10 cellular contexts compared by ENCODE assay signal in the genomic region with DNA sequence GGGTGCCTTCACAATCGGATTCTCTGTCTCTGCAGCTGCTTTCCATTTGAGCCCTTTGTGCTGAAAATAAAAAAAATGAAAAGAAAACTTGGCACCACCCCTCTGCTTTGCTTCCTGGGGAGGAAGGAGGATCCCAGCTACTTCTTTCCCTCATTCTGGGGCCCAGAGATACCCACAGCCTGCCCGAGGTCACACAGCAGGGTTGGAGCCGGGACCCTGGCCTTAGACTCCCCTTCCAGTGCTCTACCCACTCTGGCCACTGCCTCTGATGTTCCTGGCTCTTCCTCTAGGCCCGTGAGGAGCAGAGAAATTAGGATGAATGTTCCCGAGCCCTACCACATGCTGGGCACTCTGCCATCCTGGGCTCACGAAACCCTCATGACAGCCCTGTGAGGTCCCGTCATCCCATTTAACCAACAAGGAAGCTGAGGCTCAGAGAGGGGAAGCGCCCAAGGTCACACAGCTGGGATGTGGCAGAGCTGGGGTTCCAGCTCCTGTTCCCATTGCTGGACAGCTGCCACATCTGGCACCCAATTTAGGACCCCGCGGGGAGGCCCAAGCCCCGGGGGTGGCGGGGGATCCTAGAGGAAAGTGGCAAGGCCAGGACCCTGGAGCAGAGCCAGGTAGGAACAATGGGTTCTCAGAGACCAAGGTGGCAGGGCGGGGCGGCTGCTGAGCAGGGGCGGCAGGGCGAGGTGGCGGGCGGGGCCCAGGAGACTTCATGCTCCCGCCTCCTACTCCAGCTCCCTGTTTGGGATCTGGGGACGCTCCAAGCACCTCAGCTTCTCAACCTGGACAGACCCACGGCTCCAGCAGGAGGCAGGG.
A peak's percentile ranks its signal among the peaks of the same experiment; 100 is the strongest.
DNase-seq lines count a peak whose midpoint lies in the region; ATAC-seq and TF ChIP-seq lines count a peak whose summit lies in the region.
"Had no signal": no experiment of that assay in that cellular context is flagged by ENCODE, and none has a peak within 500 bp of the region (broad histone marks: within the 10 kb centered on the region; RNA-seq: fewer than 3 reads in every experiment).

No MANE protein-coding gene starts in this region.

- WGBS in body of pancreas, 2 donors = 43 to 48% methylated on average over 11 to 21 of the region's 21 CpGs
- WGBS in tibial nerve, 2 donors = 17 to 34% methylated on average over 19 to 21 of the region's 21 CpGs

- H3K27ac ChIP-seq in body of pancreas (peak overlapping the region; percentile 52 to 83 (median 78)), tibial nerve (peak overlapping the region; percentile 69 to 92 (median 78))
- H3K27ac ChIP-seq: 22Rv1 had no signal

- H3K4me1 ChIP-seq in body of pancreas = peaks cover 18% of the 10 kb centered on the region
- H3K4me1 ChIP-seq in tibial nerve = peaks cover 0 to 57% (median 19%) of the 10 kb centered on the region in 4 donors
- peaks cover 7% of the 10 kb centered on the region; the same call in 1 of the 2 replicates for H3K4me1 ChIP-seq in BE2C

- H3K27me3 ChIP-seq in body of pancreas = no peaks in the 10 kb centered on the region
- H3K27me3 ChIP-seq in tibial nerve = no peaks in the 10 kb centered on the region
- H3K27me3 ChIP-seq in BE2C = no peaks in the 10 kb centered on the region

- H3K4me3 ChIP-seq in body of pancreas (no peak overlapping the region), tibial nerve (peak overlapping the region in 1 of 4 donors; percentile 0), BE2C (ENCODE audit: low read depth, low read length) (no peak overlapping the region)

- peak in 1 of 2 donors; percentile 69 for TF ChIP-seq EP300 in tibial nerve (IDR thresholded peaks at IDR 0.05)

- intact Hi-C loops in body of pancreas (cut with DNase I) = no loop called here

- TF ChIP-seq POLR2A in body of pancreas (IDR thresholded peaks at IDR 0.05) = peak in 1 of 3 donors; percentile 10
- no peak for TF ChIP-seq POLR2A in tibial nerve (IDR thresholded peaks at IDR 0.05)

- H3K36me3 ChIP-seq in body of pancreas (replicated peaks in 1 of 2; ENCODE audit: insufficient read depth in 1 of 2, low read depth in 2 of 2) (no peaks in the 10 kb centered on the region), tibial nerve (no peaks in the 10 kb centered on the region), BE2C (no peaks in the 10 kb centered on the region)

- H3K9me3 ChIP-seq in body of pancreas (no peaks in the 10 kb centered on the region), tibial nerve (no peaks in the 10 kb centered on the region), BE2C (no peaks in the 10 kb centered on the region)

- TF ChIP-seq CTCF in body of pancreas (IDR thresholded peaks at IDR 0.05) (peak in 3 of 7 experiments; percentile 12 to 14 (median 13)), tibial nerve (IDR thresholded peaks at IDR 0.05) (peak in 2 of 5 experiments; percentile 5 to 17), BE2C (IDR thresholded peaks at IDR 0.05; ENCODE audit: low read depth, low read length) (no peak)

- ATAC-seq in body of pancreas = peak; percentile 81
- peak; percentile 19 for ATAC-seq in left lobe of liver

- DNase-seq in NCI-H146 (lab: John Stamatoyannopoulos, UW) (peak; percentile 16), NCI-H146 treated with DMSO at 0.1 percent for 48 hours (lab: John Stamatoyannopoulos, UW; ENCODE audit: unreplicated experiment) (no peak), body of pancreas (peak; percentile 74 to 88 (median 83)), left lobe of liver (ENCODE audit: low spot score) (no peak), tibial nerve (ENCODE audit: low spot score in 2 of 2) (peak; percentile 56 to 73), BE2C (no peak), NCI-H82 treated with DMSO at 0.1 percent for 48 hours (lab: John Stamatoyannopoulos, UW; ENCODE audit: unreplicated experiment) (no peak)
- no peak for DNase-seq in effector CD4-positive, alpha-beta T cell
- DNase-seq: T-helper 2 cell had no signal

Comparison
In these comparisons a context has a peak if more than half of its experiments do, and no peak if none do; other contexts are left out.
1. DNase-seq: peak in NCI-H146 (single experiment), body of pancreas (4 of 4) and tibial nerve (2 of 2); none in NCI-H146 treated with DMSO at 0.1 percent for 48 hours (single experiment), left lobe of liver (single experiment), BE2C (single experiment), NCI-H82 treated with DMSO at 0.1 percent for 48 hours (single experiment) and effector CD4-positive, alpha-beta T cell (single experiment).